23 cellular contexts compared by ENCODE assay signal in the genomic region with DNA sequence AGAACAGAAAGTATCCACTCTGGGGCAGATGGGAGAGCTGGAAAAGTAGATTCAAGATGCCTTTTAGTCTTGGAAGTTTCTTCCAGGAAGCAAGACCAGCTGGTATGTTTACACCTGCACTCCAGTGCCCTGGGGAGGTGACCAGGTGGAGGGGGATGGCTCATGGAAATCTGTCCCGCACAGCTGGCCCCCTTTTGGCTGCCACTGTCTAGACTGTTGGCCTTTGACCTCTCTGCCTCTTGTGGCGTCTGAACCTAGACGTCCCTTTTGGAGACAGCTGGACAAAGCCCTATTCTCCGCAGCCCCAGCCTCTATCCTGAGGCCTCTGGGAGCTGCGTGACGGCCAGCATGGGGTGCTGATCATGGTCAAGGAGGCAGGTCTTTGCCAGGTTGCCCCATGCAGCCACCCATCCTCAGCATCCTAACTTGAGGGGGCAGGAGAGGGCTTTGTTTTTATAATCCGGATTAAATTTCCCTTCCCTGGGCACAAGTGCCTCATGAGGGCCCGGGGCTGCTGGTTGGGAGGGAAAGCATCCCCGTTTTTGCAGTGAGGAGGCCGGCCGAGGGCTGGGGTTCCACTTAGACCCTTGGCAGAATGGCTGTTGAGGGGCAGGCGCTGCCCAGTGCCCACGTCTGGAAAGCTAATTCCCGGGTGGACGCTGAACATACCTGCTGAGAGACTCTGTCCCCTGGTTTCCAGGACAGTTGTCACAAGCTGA. TPM values are rescaled to one million over a fixed set of nuclear protein-coding genes. Genes with fewer than 3 reads are reported as not detected.
DNase-seq lines count a peak whose midpoint lies in the region; ATAC-seq, FAIRE-seq and TF ChIP-seq lines count a peak whose summit lies in the region.
"Had no signal": no experiment of that assay in that cellular context is flagged by ENCODE, and none has a peak within 500 bp of the region (broad histone marks: within the 10 kb centered on the region; RNA-seq: fewer than 3 reads in every experiment).

No MANE protein-coding gene starts in this region.

- H3K4me1 ChIP-seq in astrocyte (ENCODE audit: insufficient read depth, low read length) (peaks cover 26% of the 10 kb centered on the region), left lung (peaks cover 14 to 55% of the 10 kb centered on the region in 2 donors)

- H3K4me3 ChIP-seq in astrocyte (ENCODE audit: insufficient read depth, low read depth, low read length) (no peak overlapping the region), left lung (no peak overlapping the region)
- H3K4me3 ChIP-seq: adrenal gland, thyroid gland had no signal

- no peaks in the 10 kb centered on the region for H3K9me3 ChIP-seq in astrocyte (ENCODE audit: insufficient read depth, low read depth, low read length)
- H3K9me3 ChIP-seq in left lung, result no peaks in the 10 kb centered on the region
- H3K9me3 ChIP-seq: adrenal gland, thyroid gland had no signal

- H3K27me3 Mint-ChIP-seq in astrocyte (ENCODE audit: low read depth, unreplicated experiment) (no peaks in the 10 kb centered on the region), type B pancreatic cell (no peaks in the 10 kb centered on the region)
- H3K27me3 Mint-ChIP-seq: CD4-positive, CD25-positive, alpha-beta regulatory T cell had no signal

- H4K20me1 ChIP-seq in astrocyte (ENCODE audit: insufficient read depth, low read length), result no peaks in the 10 kb centered on the region

- peak; percentile 66 for DNase-seq in NCI-H82 (lab: John Stamatoyannopoulos, UW)
- DNase-seq in NCI-H82 treated with DMSO at 0.1 percent for 48 hours (lab: John Stamatoyannopoulos, UW; ENCODE audit: unreplicated experiment), result no peak
- DNase-seq in astrocyte (ENCODE audit: low read depth), result no peak
- DNase-seq in left lung, result peak in 1 of 2 donors; percentile 62
- DNase-seq in type B pancreatic cell (ENCODE audit: extremely low spot score, unreplicated experiment), result no peak
- no peak for DNase-seq in NCI-H510A (lab: John Stamatoyannopoulos, UW)
- DNase-seq: 8988T; activated CD4-positive, CD25-positive, alpha-beta regulatory T cell treated with anti-CD3 and anti-CD28 coated beads, Interleukin-2, amount 50 U/mL, for 72 hours; activated effector memory CD4-positive, alpha-beta T cell treated with Interleukin-2 at 50 U/mL for 16 hours; adrenal gland; CD4-positive, CD25-positive, alpha-beta regulatory T cell; cerebellar nuclear complex; hippocampal formation; MM.1S; NCI-H1694 treated with DMSO at 0.1 percent for 48 hours; NCI-H446 treated with DMSO at 0.1 percent for 48 hours; thyroid gland had no signal

- intact Hi-C loops in left lung (cut with DNase I), result no loop called here

- H3K27ac Mint-ChIP-seq in astrocyte (ENCODE audit: unreplicated experiment) (peak overlapping the region; percentile 92), type B pancreatic cell (peak overlapping the region; percentile 50)
- H3K27ac Mint-ChIP-seq: CD4-positive, CD25-positive, alpha-beta regulatory T cell; stimulated activated effector memory CD8-positive, alpha-beta T cell treated with anti-CD3 and anti-CD28 coated beads, Interleukin-12 subunit alpha, Interleukin-12 subunit beta, amount 100 ng/mL, for 72 hours had no signal

- H3K27me3 ChIP-seq in astrocyte (ENCODE audit: insufficient read depth, low read length) (no peaks in the 10 kb centered on the region), left lung (no peaks in the 10 kb centered on the region)
- H3K27me3 ChIP-seq: adrenal gland, thyroid gland had no signal

- H2AFZ ChIP-seq in astrocyte (ENCODE audit: low read depth, low read length), result no peak overlapping the region

- H3K4me3 Mint-ChIP-seq in astrocyte (ENCODE audit: unreplicated experiment), result no peak overlapping the region
- H3K4me3 Mint-ChIP-seq in type B pancreatic cell, result no peak overlapping the region
- H3K4me3 Mint-ChIP-seq: CD4-positive, CD25-positive, alpha-beta regulatory T cell; stimulated activated effector memory CD8-positive, alpha-beta T cell treated with anti-CD3 and anti-CD28 coated beads, Interleukin-12 subunit alpha, Interleukin-12 subunit beta, amount 100 ng/mL, for 72 hours had no signal

- FAIRE-seq in astrocyte (lab: Jason Lieb, UNC), result no peak

- H3K9ac ChIP-seq in astrocyte (ENCODE audit: low read length), result no peak overlapping the region

- TF ChIP-seq CTCF in astrocyte (IDR thresholded peaks at IDR 0.05; ENCODE audit: insufficient read depth, low read depth, low read length) (no peak), left lung (IDR thresholded peaks at IDR 0.05) (no peak), type B pancreatic cell (conservative IDR thresholded peaks at IDR 0.05) (no peak)

- no peaks in the 10 kb centered on the region for H3K79me2 ChIP-seq in astrocyte (ENCODE audit: insufficient read depth, low read length)

- H3K36me3 ChIP-seq in astrocyte (ENCODE audit: insufficient read depth, low read length), result peaks cover under 1% of the 10 kb centered on the region
- no peaks in the 10 kb centered on the region for H3K36me3 ChIP-seq in left lung
- H3K36me3 ChIP-seq: thyroid gland had no signal

- no peak overlapping the region for H3K4me2 ChIP-seq in astrocyte (ENCODE audit: low read length)

- peaks cover 14% of the 10 kb centered on the region for H3K4me1 Mint-ChIP-seq in astrocyte (ENCODE audit: low read depth, unreplicated experiment)
- H3K4me1 Mint-ChIP-seq in type B pancreatic cell (ENCODE audit: unreplicated experiment), result peaks cover 38% of the 10 kb centered on the region

- no peaks in the 10 kb centered on the region for H3K9me3 Mint-ChIP-seq in astrocyte (ENCODE audit: unreplicated experiment)
- peaks cover under 1% of the 10 kb centered on the region for H3K9me3 Mint-ChIP-seq in type B pancreatic cell
- H3K9me3 Mint-ChIP-seq: stimulated activated effector memory CD8-positive, alpha-beta T cell treated with anti-CD3 and anti-CD28 coated beads, Interleukin-12 subunit alpha, Interleukin-12 subunit beta, amount 100 ng/mL, for 72 hours had no signal

- peaks cover 7% of the 10 kb centered on the region for H3K36me3 Mint-ChIP-seq in astrocyte (ENCODE audit: low read depth, unreplicated experiment)
- peaks cover 7% of the 10 kb centered on the region for H3K36me3 Mint-ChIP-seq in type B pancreatic cell

- peak; percentile 64 for ATAC-seq in left lung
- ATAC-seq in GM18519 (IDR thresholded peaks at IDR 0.05; ENCODE audit: low FRiP score, unreplicated experiment), result no peak
- no peak for ATAC-seq in GM18511 (IDR thresholded peaks at IDR 0.05; ENCODE audit: unreplicated experiment)
- ATAC-seq: left lobe of liver; stimulated activated effector memory CD8-positive, alpha-beta T cell treated with anti-CD3 and anti-CD28 coated beads, Interleukin-12 subunit alpha, Interleukin-12 subunit beta, amount 100 ng/mL, for 72 hours had no signal

- H3K27ac ChIP-seq in astrocyte (ENCODE audit: low read depth, low read length) (no peak overlapping the region), left lung (peak overlapping the region; percentile 13 to 59)
- H3K27ac ChIP-seq: thyroid gland had no signal

RNA-seq across cellular contexts. Expression of a gene that starts 17.3 kb away (rescaled TPM):
- total RNA-seq in astrocyte (20.5 and 23.2 TPM in 2 replicates), left lung (100 to 1,000 TPM in 1 of 2 donors, 10 to 100 TPM in 1; 99.0 to 180 TPM), type B pancreatic cell (ENCODE audit: low replicate concordance) (102 and 106 TPM in 2 replicates)
- total RNA-seq: CD4-positive, CD25-positive, alpha-beta regulatory T cell; OCI-LY7 had no signal

RNA-seq across cellular contexts. Expression of a gene that starts 28.3 kb away (rescaled TPM):
- total RNA-seq in astrocyte (20.6 and 28.4 TPM in 2 replicates), left lung (10 to 100 TPM; 36.7 to 39.5 TPM), type B pancreatic cell (ENCODE audit: low replicate concordance) (28.8 and 46.7 TPM in 2 replicates)

RNA-seq across cellular contexts. Expression of a gene that starts 28.8 kb away (rescaled TPM):
- total RNA-seq in astrocyte (not detected in 2 replicates), left lung (10 to 100 TPM; 14.4 to 53.7 TPM), type B pancreatic cell (ENCODE audit: low replicate concordance) (0.19 TPM in 1 of 2 replicates, not detected in the other)
- total RNA-seq: CD4-positive, CD25-positive, alpha-beta regulatory T cell; SK-MEL-5 had no signal

RNA-seq across cellular contexts. Expression of a gene that starts 45.8 kb away (rescaled TPM):
- 102 and 127 TPM in 2 replicates for total RNA-seq in astrocyte
- 100 to 1,000 TPM in 1 of 2 donors, 10 to 100 TPM in 1; 87.8 to 121 TPM for total RNA-seq in left lung
- total RNA-seq in type B pancreatic cell (ENCODE audit: low replicate concordance), result 196 and 223 TPM in 2 replicates

RNA-seq across cellular contexts. Expression of a gene that starts 50.5 kb away (rescaled TPM):
- 51.2 and 56.6 TPM in 2 replicates for total RNA-seq in astrocyte
- total RNA-seq in left lung, result 10 to 100 TPM; 49.8 to 79.9 TPM
- 76.7 and 99.0 TPM in 2 replicates for total RNA-seq in type B pancreatic cell (ENCODE audit: low replicate concordance)

Comparison
In these comparisons a context has a peak if more than half of its experiments do, and no peak if none do; other contexts are left out.
1. RNA of a gene that starts 28.8 kb away (total RNA-seq): 14.4 to 53.7 TPM in left lung; 0.19 TPM in type B pancreatic cell and not detected in astrocyte; every median in the first group is over 10 times any median in the second.